ENCODE assay signal across 1 cellular context in the genomic region with DNA sequence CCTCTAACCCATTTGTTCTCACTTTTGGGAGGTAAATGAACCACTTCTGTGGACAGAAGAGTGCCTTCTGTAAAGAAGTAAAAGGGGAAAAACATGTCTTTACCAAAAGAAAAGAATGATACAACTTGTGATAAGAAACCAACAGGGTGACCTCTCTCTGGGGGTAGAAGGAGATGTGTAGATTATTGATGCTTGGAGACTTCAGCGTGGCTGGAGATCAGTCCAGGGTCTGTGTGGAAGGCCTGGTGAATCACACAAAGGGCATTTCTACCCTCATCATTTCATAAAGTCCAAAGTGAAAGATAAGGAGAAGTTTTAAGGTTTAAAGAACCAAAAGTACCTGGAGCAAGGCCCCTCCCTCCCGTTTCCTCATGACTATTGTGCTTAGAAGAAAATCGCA.
TF ChIP-seq lines count a peak whose summit lies in the region.

No MANE protein-coding gene starts in this region.

TF ChIP-seq in IMR-90, 13 proteins besides CTCF, POLR2A, EP300 and RAD21:
- TF ChIP-seq MXI1 (IDR thresholded peaks at IDR 0.05; ENCODE audit: borderline replicate concordance, low read depth, low read length) (no peak), MAZ (IDR thresholded peaks at IDR 0.05; ENCODE audit: borderline replicate concordance, low read depth, low read length) (no peak), RCOR1 (IDR thresholded peaks at IDR 0.05; ENCODE audit: insufficient replicate concordance, low read length) (no peak), USF2 (IDR thresholded peaks at IDR 0.05; ENCODE audit: low read depth, low read length) (no peak), RFX5 (IDR thresholded peaks at IDR 0.05; ENCODE audit: low read depth, low read length) (no peak), NFE2L2 (IDR thresholded peaks at IDR 0.05; ENCODE audit: low read depth, low read length) (no peak), MAFK (IDR thresholded peaks at IDR 0.05; ENCODE audit: low read depth, low read length) (no peak)
- TF ChIP-seq, protein P1, sequence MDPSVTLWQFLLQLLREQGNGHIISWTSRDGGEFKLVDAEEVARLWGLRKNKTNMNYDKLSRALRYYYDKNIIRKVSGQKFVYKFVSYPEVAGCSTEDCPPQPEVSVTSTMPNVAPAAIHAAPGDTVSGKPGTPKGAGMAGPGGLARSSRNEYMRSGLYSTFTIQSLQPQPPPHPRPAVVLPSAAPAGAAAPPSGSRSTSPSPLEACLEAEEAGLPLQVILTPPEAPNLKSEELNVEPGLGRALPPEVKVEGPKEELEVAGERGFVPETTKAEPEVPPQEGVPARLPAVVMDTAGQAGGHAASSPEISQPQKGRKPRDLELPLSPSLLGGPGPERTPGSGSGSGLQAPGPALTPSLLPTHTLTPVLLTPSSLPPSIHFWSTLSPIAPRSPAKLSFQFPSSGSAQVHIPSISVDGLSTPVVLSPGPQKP (IDR thresholded peaks at IDR 0.05; ENCODE audit: borderline replicate concordance, low read depth, low read length) = no peak
